8 cellular contexts compared by ENCODE assay signal in the genomic region with DNA sequence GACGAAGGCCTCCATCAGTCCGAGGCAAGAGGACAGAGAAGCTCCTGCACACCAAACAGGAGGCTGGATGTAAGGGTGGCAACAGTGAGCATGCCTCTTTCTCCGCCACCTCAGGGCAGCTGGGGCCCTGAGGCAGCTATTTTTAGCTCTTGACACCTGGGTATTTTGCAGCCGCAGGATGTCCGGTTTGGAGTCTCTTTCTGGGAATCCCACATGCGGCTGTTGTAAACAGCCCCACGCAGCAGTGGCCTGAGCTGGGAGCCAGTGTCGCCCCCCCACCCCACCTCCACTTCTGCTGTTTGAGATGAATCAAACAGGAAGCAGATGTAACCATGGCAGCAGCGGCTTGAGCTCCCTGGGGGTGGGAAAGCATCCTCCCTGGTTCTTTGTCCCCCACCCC. TPM values are rescaled to one million over a fixed set of nuclear protein-coding genes. Genes with fewer than 3 reads are reported as not detected.
DNase-seq lines count a peak whose midpoint lies in the region; ATAC-seq and TF ChIP-seq lines count a peak whose summit lies in the region.

No MANE protein-coding gene starts in this region.

- peak overlapping the region; percentile 66 for H3K4me3 Mint-ChIP-seq in CD4-positive, alpha-beta T cell
- peak overlapping the region; percentile 71 for H3K4me3 Mint-ChIP-seq in activated naive CD4-positive, alpha-beta T cell treated with anti-CD3 and anti-CD28 coated beads for 36 hours

- CTCF ChIA-PET in CD4-positive, alpha-beta T cell (lab: Charles Lee), result interaction anchor here (0.5 to 5.3 kb wide), 15 partner anchors 10 to 118 kb away, joined by 3 to 45 read pairs (median 4); partner anchors contain the start of genes HDAC7 and VDR
- CTCF ChIA-PET in activated naive CD4-positive, alpha-beta T cell treated with anti-CD3 and anti-CD28 coated beads for 36 hours (lab: Charles Lee), result interaction anchor here (0.6 to 27.8 kb wide), 21 partner anchors 9 to 93 kb away, joined by 3 to 848 read pairs (median 5); partner anchors contain the start of gene HDAC7

- TF ChIP-seq CTCF in CD4-positive, alpha-beta T cell (IDR thresholded peaks at IDR 0.05), result no peak
- TF ChIP-seq CTCF in Peyer's patch (IDR thresholded peaks at IDR 0.05), result no peak

- intact Hi-C loops in CD4-positive, alpha-beta T cell (cut with DNase I, micrococcal nuclease), result loop anchor here in 1 of 2 experiments (2.0 kb wide), 1 partner anchor 17 kb away; no protein-coding TSS in a partner anchor
- intact Hi-C loops in activated naive CD4-positive, alpha-beta T cell treated with anti-CD3 and anti-CD28 coated beads for 36 hours (cut with micrococcal nuclease), result loop anchor here (1.0 to 2.0 kb wide), 7 partner anchors 9 to 1597 kb away; partner anchors contain the start of gene SLC48A1

- H3K27me3 ChIP-seq in CD4-positive, alpha-beta T cell (ENCODE audit: control insufficient read depth, insufficient read depth, low read length), result no peaks in the 10 kb centered on the region
- H3K27me3 ChIP-seq in Peyer's patch, result no peaks in the 10 kb centered on the region
- no peaks in the 10 kb centered on the region for H3K27me3 ChIP-seq in layer of hippocampus (ENCODE audit: control insufficient read depth, insufficient read depth, low read length)

- TF ChIP-seq POLR2A in Peyer's patch (IDR thresholded peaks at IDR 0.05), result no peak

- peak; percentile 32 for ATAC-seq in CD4-positive, alpha-beta T cell (ENCODE audit: poor library complexity)
- peak; percentile 38 for ATAC-seq in GM21717 (IDR thresholded peaks at IDR 0.05; ENCODE audit: unreplicated experiment)
- ATAC-seq in GM18861 (IDR thresholded peaks at IDR 0.05; ENCODE audit: unreplicated experiment), result no peak
- ATAC-seq in HG03196 (IDR thresholded peaks at IDR 0.05; ENCODE audit: unreplicated experiment), result no peak

- H3K4me1 Mint-ChIP-seq in CD4-positive, alpha-beta T cell (ENCODE audit: low read depth), result peaks cover 99% of the 10 kb centered on the region
- H3K4me1 Mint-ChIP-seq in activated naive CD4-positive, alpha-beta T cell treated with anti-CD3 and anti-CD28 coated beads for 36 hours (ENCODE audit: low read depth), result peaks cover 90% of the 10 kb centered on the region

- no peaks in the 10 kb centered on the region for H3K9me3 ChIP-seq in CD4-positive, alpha-beta T cell (ENCODE audit: control insufficient read depth, low read length)
- no peaks in the 10 kb centered on the region for H3K9me3 ChIP-seq in Peyer's patch

- peak overlapping the region; percentile 96 for H3K27ac Mint-ChIP-seq in CD4-positive, alpha-beta T cell
- H3K27ac Mint-ChIP-seq in activated naive CD4-positive, alpha-beta T cell treated with anti-CD3 and anti-CD28 coated beads for 36 hours, result peak overlapping the region; percentile 98

- no peaks in the 10 kb centered on the region for H3K36me3 ChIP-seq in Peyer's patch

- H3K36me3 Mint-ChIP-seq in CD4-positive, alpha-beta T cell (ENCODE audit: low read depth), result peaks cover 24% of the 10 kb centered on the region
- peaks cover 56% of the 10 kb centered on the region for H3K36me3 Mint-ChIP-seq in activated naive CD4-positive, alpha-beta T cell treated with anti-CD3 and anti-CD28 coated beads for 36 hours (ENCODE audit: low read depth)

- H3K27me3 Mint-ChIP-seq in CD4-positive, alpha-beta T cell, result no peaks in the 10 kb centered on the region
- H3K27me3 Mint-ChIP-seq in activated naive CD4-positive, alpha-beta T cell treated with anti-CD3 and anti-CD28 coated beads for 36 hours (ENCODE audit: low read depth), result no peaks in the 10 kb centered on the region

- peak; percentile 50 to 83 (median 72) for DNase-seq in CD4-positive, alpha-beta T cell
- peak in 2 of 3 donors; percentile 90 for DNase-seq in Peyer's patch
- DNase-seq in activated naive CD4-positive, alpha-beta T cell treated with anti-CD3 and anti-CD28 coated beads for 36 hours, result peak; percentile 97
- peak; percentile 65 for DNase-seq in stimulated activated CD8-positive, alpha-beta memory T cell treated with anti-CD3 and anti-CD28 coated beads, Interleukin-15, amount 100 ng/mL, for 1 hour (ENCODE audit: low read depth)

- peak overlapping the region; percentile 98 for H3K27ac ChIP-seq in CD4-positive, alpha-beta T cell (ENCODE audit: low read depth, low read length)
- H3K27ac ChIP-seq in Peyer's patch, result peak overlapping the region; percentile 62 to 98 (median 96)
- H3K27ac ChIP-seq in layer of hippocampus (ENCODE audit: low read depth, low read length), result peak overlapping the region; percentile 46

- POLR2A ChIA-PET in CD4-positive, alpha-beta T cell (lab: Charles Lee), result interaction anchor here (0.5 to 8.4 kb wide), 13 partner anchors 12 to 601 kb away, joined by 3 to 274 read pairs (median 3); partner anchors contain the start of genes HDAC7, RPAP3, SENP1 and TMEM106C

- H3K4me3 ChIP-seq in Peyer's patch, result peak overlapping the region in 2 of 4 donors; percentile 3 to 10

- peaks cover 12 to 88% (median 55%) of the 10 kb centered on the region in 4 donors for H3K4me1 ChIP-seq in Peyer's patch

- no peaks in the 10 kb centered on the region for H3K9me3 Mint-ChIP-seq in CD4-positive, alpha-beta T cell
- no peaks in the 10 kb centered on the region for H3K9me3 Mint-ChIP-seq in activated naive CD4-positive, alpha-beta T cell treated with anti-CD3 and anti-CD28 coated beads for 36 hours

RNA-seq across cellular contexts. Expression of gene HDAC7, which starts 11.7 kb away (rescaled TPM):
- 100 to 1,000 TPM; 116 to 122 TPM for total RNA-seq in CD4-positive, alpha-beta T cell
- total RNA-seq in Peyer's patch, result 10 to 100 TPM in 3 of 4 donors, 1 to 10 TPM in 1; 9.8 to 80.9 (median 36.8) TPM
- 100 to 1,000 TPM; 272 to 289 TPM for total RNA-seq in activated naive CD4-positive, alpha-beta T cell treated with anti-CD3 and anti-CD28 coated beads for 36 hours

RNA-seq across cellular contexts. Expression of gene SLC48A1, which starts 35.0 kb away (rescaled TPM):
- 1 to 10 TPM; 4.5 to 5.8 TPM for total RNA-seq in CD4-positive, alpha-beta T cell
- total RNA-seq in Peyer's patch, result 10 to 100 TPM; 14.9 to 21.5 (median 15.9) TPM
- total RNA-seq in activated naive CD4-positive, alpha-beta T cell treated with anti-CD3 and anti-CD28 coated beads for 36 hours, result 10 to 100 TPM; 16.6 to 21.0 TPM

RNA-seq across cellular contexts. Expression of gene RAPGEF3, which starts 49.4 kb away (rescaled TPM):
- total RNA-seq in CD4-positive, alpha-beta T cell, result under 1 TPM; 0.17 to 0.33 TPM
- 10 to 100 TPM in 3 of 4 donors, 1 to 10 TPM in 1; 4.9 to 33.0 (median 16.9) TPM for total RNA-seq in Peyer's patch
- total RNA-seq in activated naive CD4-positive, alpha-beta T cell treated with anti-CD3 and anti-CD28 coated beads for 36 hours, result 1 to 10 TPM; 1.5 to 1.6 TPM

Comparison
In these comparisons a context has a peak if more than half of its experiments do, and no peak if none do; other contexts are left out.
1. ATAC-seq: peak in CD4-positive, alpha-beta T cell (single experiment) and GM21717 (single experiment); none in GM18861 (single experiment) and HG03196 (single experiment).
2. H3K27ac ChIP-seq: peak in every context shown above with its lines; median percentile 98 in CD4-positive, alpha-beta T cell; 96 in Peyer's patch; 46 in layer of hippocampus.
3. Peak in every context shown above with its lines, with median percentiles within 50 percentile points of each other: DNase-seq.